In the genomic region with DNA sequence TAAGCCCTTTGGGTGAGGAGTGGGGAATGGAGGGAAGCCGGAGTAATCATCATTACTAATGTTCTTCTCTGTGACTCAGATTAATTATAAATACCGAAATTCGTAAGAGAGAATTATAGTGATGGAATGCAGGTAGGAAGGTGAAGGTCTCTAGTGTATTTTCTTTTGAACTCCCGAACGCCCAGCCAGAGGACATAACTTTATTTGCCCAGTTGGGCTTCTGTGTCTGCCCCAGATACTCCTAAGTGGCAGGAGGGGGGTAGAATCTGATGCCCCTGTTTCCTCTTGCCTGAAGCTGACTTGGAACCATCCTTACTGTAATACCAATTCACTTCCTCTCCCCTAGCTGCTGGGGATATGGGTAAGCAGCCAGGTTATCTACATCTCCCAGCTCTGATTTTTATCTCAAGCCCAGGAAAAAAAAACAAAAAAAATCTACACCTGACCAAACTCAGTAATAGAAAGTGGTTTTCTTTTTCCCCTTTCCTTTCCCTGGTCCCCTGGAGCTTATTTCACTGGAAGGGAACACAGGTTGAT, we compare ENCODE assay signal across 26 cellular contexts.
"Had no signal": no experiment of that assay in that cellular context is flagged by ENCODE, and none has a peak within 500 bp of the region (broad histone marks: within the 10 kb centered on the region; RNA-seq: fewer than 3 reads in every experiment).

No MANE protein-coding gene starts in this region.

- H3K9me3 ChIP-seq: SJSA1 had no signal

- ATAC-seq: HepG2, T-cell had no signal

- H3K36me3 ChIP-seq: SJSA1 had no signal

- H3K27ac ChIP-seq: SJSA1, SK-N-MC had no signal

- H3K27me3 ChIP-seq: SJSA1 had no signal

- H3K4me3 ChIP-seq: SJSA1, SK-N-MC had no signal

- DNase-seq: IMR-90, Karpas-422, KG1, NCI-H1092, NCI-H1105 treated with DMSO at 0.1 percent for 48 hours, NCI-H1417 treated with DMSO at 0.1 percent for 48 hours, NCI-H146, NCI-H1694 treated with DMSO at 0.1 percent for 48 hours, NCI-H1930, NCI-H2081, NCI-H2107, NCI-H2171, NCI-H226, NCI-H446, NCI-H510A, NCI-H524 treated with DMSO at 0.1 percent for 48 hours, NCI-H69, NCI-H774, Right ventricle myocardium superior, RPMI8226, SIG-M5, SW 1271, T-cell had no signal
